Comparison of ENCODE assay signal across 8 cellular contexts in the genomic region with DNA sequence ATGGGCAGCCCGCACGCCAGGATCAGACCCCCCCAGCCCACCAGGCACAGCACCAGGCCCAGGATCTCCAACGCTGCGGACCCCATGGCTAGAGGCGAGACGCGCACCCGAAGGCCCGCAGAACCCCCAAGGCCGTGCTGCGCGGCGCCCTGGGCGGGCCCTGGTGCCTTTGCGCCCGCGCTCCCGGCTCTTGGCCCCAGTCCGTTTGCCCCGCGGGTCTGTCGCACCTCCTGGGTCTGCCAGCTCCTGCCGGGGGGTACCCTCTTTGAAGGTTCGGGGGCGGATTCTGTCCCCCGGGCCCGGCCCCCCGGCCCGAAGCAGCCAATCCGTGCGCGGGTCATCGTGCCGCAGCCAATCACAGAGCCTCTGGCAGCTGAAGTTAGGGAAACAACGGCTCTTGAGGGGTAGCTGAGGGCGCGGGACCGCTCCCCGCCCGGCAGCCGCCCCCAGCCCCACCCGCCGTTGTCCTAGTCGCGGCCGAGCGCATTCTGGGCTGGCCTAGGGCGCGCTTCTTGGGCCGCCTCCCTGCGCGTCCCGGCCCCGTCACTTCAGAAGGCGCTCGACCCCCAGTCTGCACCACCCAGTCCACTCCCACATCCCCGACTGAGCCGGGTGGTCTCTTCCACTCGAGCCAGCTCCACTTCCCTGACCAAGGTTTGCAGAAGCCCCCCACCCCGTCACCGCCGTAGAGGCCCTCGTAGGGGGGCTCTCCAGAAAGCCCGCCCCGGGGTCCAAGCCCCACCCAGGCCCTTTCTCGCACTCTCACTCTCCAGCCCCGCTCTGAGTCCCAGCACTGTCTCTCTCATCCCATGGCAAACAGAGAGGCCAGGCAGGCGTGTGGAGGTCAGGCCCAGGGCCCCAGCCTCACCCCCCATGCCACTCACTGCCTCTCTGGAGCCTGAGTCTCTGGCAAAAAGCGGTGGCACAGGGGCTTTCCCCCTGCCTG. TPM values are rescaled to one million over a fixed set of nuclear protein-coding genes. Genes with fewer than 3 reads are reported as not detected.
A peak's percentile ranks its signal among the peaks of the same experiment; 100 is the strongest.
DNase-seq lines count a peak whose midpoint lies in the region; ATAC-seq lines count a peak whose summit lies in the region.

A gene with protein sequence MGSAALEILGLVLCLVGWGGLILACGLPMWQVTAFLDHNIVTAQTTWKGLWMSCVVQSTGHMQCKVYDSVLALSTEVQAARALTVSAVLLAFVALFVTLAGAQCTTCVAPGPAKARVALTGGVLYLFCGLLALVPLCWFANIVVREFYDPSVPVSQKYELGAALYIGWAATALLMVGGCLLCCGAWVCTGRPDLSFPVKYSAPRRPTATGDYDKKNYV (minus strand): TSS at position 241 of the 946 bp plus-strand sequence. CDS start 155 bp downstream, at position 86.

- ATAC-seq in HG02870 (IDR thresholded peaks at IDR 0.05; ENCODE audit: unreplicated experiment): no peak

- peaks cover 14% of the 10 kb centered on the region for H3K27me3 ChIP-seq in muscle layer of duodenum (ENCODE audit: low read depth, low read length)

- no peak within 1 kb of the TSS for H3K27ac ChIP-seq in muscle layer of duodenum (ENCODE audit: low read length)

- no peaks in the 10 kb centered on the region for H3K9me3 ChIP-seq in muscle layer of duodenum (ENCODE audit: control insufficient read depth in 1 of 2, low read length in 2 of 2)

- H3K4me1 ChIP-seq in muscle layer of duodenum (ENCODE audit: control insufficient read depth in 1 of 2, insufficient read depth in 2 of 2, low read length in 2 of 2): peaks cover 0 to 18% of the 10 kb centered on the region in 2 donors

- no peaks in the 10 kb centered on the region for H3K36me3 ChIP-seq in muscle layer of duodenum (ENCODE audit: control insufficient read depth in 1 of 2, insufficient read depth in 2 of 2, low read length in 2 of 2)

- H3K4me3 ChIP-seq in muscle layer of duodenum (ENCODE audit: low read depth in 1 of 2, low read length in 2 of 2): peak within 1 kb of the TSS; percentile 11 to 56

- DNase-seq in GM03348 (ENCODE audit: low spot score): peak; percentile 72
- DNase-seq in SHP77 treated with DMSO at 0.1 percent for 48 hours (lab: John Stamatoyannopoulos, UW): peak; percentile 31
- DNase-seq in H4 (ENCODE audit: low spot score): no peak
- no peak for DNase-seq in effector CD4-positive, alpha-beta T cell
- DNase-seq in NCI-H2029 (lab: John Stamatoyannopoulos, UW): no peak

- in situ Hi-C loops in endometrial microvascular endothelial cells (cut with HindIII; ENCODE audit: inconsistent ontology term, low pct_unique_long_range_greater_than_20kb, low sequenced_read_pairs): no loop called here

RNA-seq across cellular contexts. Expression of the gene that starts here (rescaled TPM):
- 621 TPM for total RNA-seq in endometrial microvascular endothelial cells (ENCODE audit: inconsistent ontology term)
- not detected in 2 replicates for total RNA-seq in H4 (2014; rRNA removed; shearing (Covaris generic))

Comparison
In these comparisons a context has a peak if more than half of its experiments do, and no peak if none do; other contexts are left out.
1. RNA of the gene that starts here (total RNA-seq): 621 TPM in endometrial microvascular endothelial cells (single experiment); not detected in H4; every median in the first group is over 100 times any median in the second.
2. DNase-seq: peak in GM03348 (single experiment) and SHP77 treated with DMSO at 0.1 percent for 48 hours (single experiment); none in H4 (single experiment), effector CD4-positive, alpha-beta T cell (single experiment) and NCI-H2029 (single experiment).